ENCODE assay signal across 22 cellular contexts in the genomic region with DNA sequence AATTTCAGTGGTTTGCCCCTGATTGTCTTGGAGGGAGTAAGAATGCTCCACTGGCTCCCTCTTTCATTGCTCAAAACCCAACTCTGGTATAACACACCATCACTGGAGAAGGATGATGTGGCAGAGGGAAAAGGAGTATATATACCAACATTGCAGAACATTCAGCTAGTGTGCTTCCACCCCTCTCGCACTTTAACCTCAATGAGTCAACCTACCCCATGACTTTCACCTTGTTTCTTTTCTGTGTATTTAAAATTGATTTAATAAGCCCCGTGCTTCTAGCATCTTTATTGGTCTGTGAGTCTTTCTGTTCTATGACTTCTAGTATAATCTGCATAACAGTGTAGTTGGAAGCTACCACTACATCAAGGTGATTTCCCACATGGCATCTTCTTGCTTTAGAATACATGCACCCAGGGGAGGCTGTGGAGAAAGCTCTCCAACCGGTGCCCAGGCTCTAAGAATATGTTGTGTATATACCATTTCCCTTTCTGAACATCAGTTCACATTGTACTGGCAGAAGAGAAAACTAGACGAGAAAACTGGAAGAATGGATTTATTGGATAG.
DNase-seq lines count a peak whose midpoint lies in the region; ATAC-seq and TF ChIP-seq lines count a peak whose summit lies in the region.
"Had no signal": no experiment of that assay in that cellular context is flagged by ENCODE, and none has a peak within 500 bp of the region (broad histone marks: within the 10 kb centered on the region; RNA-seq: fewer than 3 reads in every experiment).

No MANE protein-coding gene starts in this region.

- ATAC-seq in activated naive CD4-positive, alpha-beta T cell treated with anti-CD3 and anti-CD28 coated beads, Interleukin-2, amount 50 U/mL, for 72 hours = peak; percentile 9 to 94
- ATAC-seq in PC-3 (peak; percentile 34), HG03457 (IDR thresholded peaks at IDR 0.05; ENCODE audit: unreplicated experiment) (no peak)
- peak; percentile 73 to 76 for ATAC-seq in stimulated activated naive B cell treated with anti-CD40 and anti-IgM and Interleukin-4, amounts not matched to agents 10 μg/mL and 1 μg/mL and 100 μg/mL, for 72 hours (replicated peaks)
- ATAC-seq: GM23338 had no signal

- no peaks in the 10 kb centered on the region for H3K9me3 ChIP-seq in PC-3 (ENCODE audit: low read length)
- H3K9me3 ChIP-seq: BLaER1, HAP-1, SJSA1 had no signal

- H3F3A ChIP-seq in PC-3 (ENCODE audit: low read length, unreplicated experiment) = no peaks in the 10 kb centered on the region

- H3K27me3 Mint-ChIP-seq in stimulated activated naive B cell treated with anti-CD40 and anti-IgM and Interleukin-4, amounts not matched to agents 10 μg/mL and 1 μg/mL and 100 μg/mL, for 72 hours = no peaks in the 10 kb centered on the region

- no peak overlapping the region for H2AFZ ChIP-seq in PC-3 (ENCODE audit: low read length)
- H2AFZ ChIP-seq: GM23338 had no signal

- H3K27ac Mint-ChIP-seq in activated naive CD4-positive, alpha-beta T cell treated with anti-CD3 and anti-CD28 coated beads, Interleukin-2, amount 50 U/mL, for 72 hours = no peak overlapping the region
- H3K27ac Mint-ChIP-seq in stimulated activated naive B cell treated with anti-CD40 and anti-IgM and Interleukin-4, amounts not matched to agents 10 μg/mL and 1 μg/mL and 100 μg/mL, for 72 hours = no peak overlapping the region
- H3K27ac Mint-ChIP-seq: CD4-positive, alpha-beta memory T cell; GM23338 had no signal

- H3K4me3 ChIP-seq in PC-3 (ENCODE audit: low read length) (no peak overlapping the region), foreskin fibroblast (ENCODE audit: low read depth in 1 of 2, low read length in 2 of 2) (no peak overlapping the region)
- H3K4me3 ChIP-seq: BLaER1, GM23338, HAP-1, SJSA1 had no signal

- H3K4me1 ChIP-seq in PC-3 (ENCODE audit: insufficient read depth, low read length) = peaks cover 25% of the 10 kb centered on the region
- H3K4me1 ChIP-seq: BLaER1, SJSA1 had no signal

- no peaks in the 10 kb centered on the region for H3K79me2 ChIP-seq in PC-3 (ENCODE audit: low read length)

- DNase-seq in activated naive CD4-positive, alpha-beta T cell treated with anti-CD3 and anti-CD28 coated beads, Interleukin-2, amount 50 U/mL, for 72 hours (ENCODE audit: low spot score in 2 of 2) = no peak
- no peak for DNase-seq in activated naive CD4-positive, alpha-beta T cell (lab: John Stamatoyannopoulos, UW)
- DNase-seq in PC-3 (peak; percentile 37), foreskin fibroblast (peak; percentile 23 to 41), AG08396 (ENCODE audit: low spot score) (no peak), NCI-H510A treated with DMSO at 0.1 percent for 48 hours (lab: John Stamatoyannopoulos, UW) (no peak)
- no peak for DNase-seq in stimulated activated naive B cell treated with anti-CD40 and anti-IgM and Interleukin-4, amounts not matched to agents 10 μg/mL and 1 μg/mL and 100 μg/mL, for 72 hours
- DNase-seq: Calu3; CD4-positive, alpha-beta memory T cell; DMS153; KG1; NCI-H1092 treated with DMSO at 0.1 percent for 48 hours; NCI-H1436 treated with DMSO at 0.1 percent for 48 hours; NCI-H1930; NCI-H2227 treated with DMSO at 0.1 percent for 48 hours; NCI-H510A; NCI-H748 treated with DMSO at 0.1 percent for 48 hours had no signal

- H3K9me3 Mint-ChIP-seq in activated naive CD4-positive, alpha-beta T cell treated with anti-CD3 and anti-CD28 coated beads, Interleukin-2, amount 50 U/mL, for 72 hours = no peaks in the 10 kb centered on the region
- no peaks in the 10 kb centered on the region for H3K9me3 Mint-ChIP-seq in stimulated activated naive B cell treated with anti-CD40 and anti-IgM and Interleukin-4, amounts not matched to agents 10 μg/mL and 1 μg/mL and 100 μg/mL, for 72 hours
- H3K9me3 Mint-ChIP-seq: CD4-positive, alpha-beta memory T cell; GM23338 had no signal

- no peaks in the 10 kb centered on the region for H3K27me3 ChIP-seq in PC-3 (ENCODE audit: low read length)
- H3K27me3 ChIP-seq: BLaER1, SJSA1 had no signal

- H3K36me3 ChIP-seq in PC-3 (ENCODE audit: low read depth, low read length) = no peaks in the 10 kb centered on the region
- H3K36me3 ChIP-seq: BLaER1, HAP-1, SJSA1 had no signal

- H3K9ac ChIP-seq in PC-3 (ENCODE audit: low read length) = no peak overlapping the region
- H3K9ac ChIP-seq: BLaER1 had no signal

- no peak overlapping the region for H3K27ac ChIP-seq in PC-3 (ENCODE audit: low read length)
- H3K27ac ChIP-seq: BLaER1, SJSA1 had no signal

- POLR2A ChIA-PET in PC-3 (lab: Charles Lee; ENCODE audit: unreplicated experiment) = no interaction called here

- no peaks in the 10 kb centered on the region for H3K36me3 Mint-ChIP-seq in activated naive CD4-positive, alpha-beta T cell treated with anti-CD3 and anti-CD28 coated beads, Interleukin-2, amount 50 U/mL, for 72 hours
- no peaks in the 10 kb centered on the region for H3K36me3 Mint-ChIP-seq in stimulated activated naive B cell treated with anti-CD40 and anti-IgM and Interleukin-4, amounts not matched to agents 10 μg/mL and 1 μg/mL and 100 μg/mL, for 72 hours
- H3K36me3 Mint-ChIP-seq: CD4-positive, alpha-beta memory T cell had no signal

- H3K4me2 ChIP-seq in PC-3 (ENCODE audit: low read length) = no peak overlapping the region
- H3K4me2 ChIP-seq: BLaER1, GM23338 had no signal

- H3K4me3 Mint-ChIP-seq in stimulated activated naive B cell treated with anti-CD40 and anti-IgM and Interleukin-4, amounts not matched to agents 10 μg/mL and 1 μg/mL and 100 μg/mL, for 72 hours = no peak overlapping the region
- H3K4me3 Mint-ChIP-seq: CD4-positive, alpha-beta memory T cell; GM23338 had no signal

- peaks cover 6 to 20% of the 10 kb centered on the region in 2 donors for H3K4me1 Mint-ChIP-seq in stimulated activated naive B cell treated with anti-CD40 and anti-IgM and Interleukin-4, amounts not matched to agents 10 μg/mL and 1 μg/mL and 100 μg/mL, for 72 hours
- H3K4me1 Mint-ChIP-seq: CD4-positive, alpha-beta memory T cell had no signal

- CTCF ChIA-PET in PC-3 (lab: Charles Lee) = interaction anchor here (0.7 kb wide), 1 partner anchor 97 kb away, joined by 3 read pairs; no protein-coding TSS in a partner anchor

- no peak for TF ChIP-seq CTCF in PC-3 (conservative IDR thresholded peaks at IDR 0.05; ENCODE audit: low read depth, low read length)
- no peak for TF ChIP-seq CTCF in foreskin fibroblast (IDR thresholded peaks at IDR 0.05; ENCODE audit: low read depth, low read length)

- H3K9me2 ChIP-seq in PC-3 (replicated peaks; ENCODE audit: low read length) = no peaks in the 10 kb centered on the region

- intact Hi-C loops in PC-3 (cut with micrococcal nuclease) = loop anchor here (5.0 to 10.0 kb wide), 3 partner anchors 101 to 1523 kb away; a partner anchor contains a TSS

- no TSS peak for BruUV-seq in PC-3 (replicated peaks; lab: Mats Ljungman, UMichigan)

- no peaks in the 10 kb centered on the region for H4K20me1 ChIP-seq in PC-3 (ENCODE audit: low read length)
- H4K20me1 ChIP-seq: BLaER1 had no signal

Comparison
In these comparisons a context has a peak if more than half of its experiments do, and no peak if none do; other contexts are left out.
1. DNase-seq: peak in PC-3 (single experiment) and foreskin fibroblast (2 of 2); none in activated naive CD4-positive, alpha-beta T cell treated with anti-CD3 and anti-CD28 coated beads, Interleukin-2, amount 50 U/mL, for 72 hours (0 of 2), activated naive CD4-positive, alpha-beta T cell (0 of 4), stimulated activated naive B cell treated with anti-CD40 and anti-IgM and Interleukin-4, amounts not matched to agents 10 μg/mL and 1 μg/mL and 100 μg/mL, for 72 hours (single experiment), AG08396 (single experiment) and NCI-H510A treated with DMSO at 0.1 percent for 48 hours (single experiment).